In genomic region chr15:98518823-98519561, GRCh38 we compare ENCODE assay signal across 8 cellular contexts.
DNase-seq lines count a peak whose midpoint lies in the region; ATAC-seq and TF ChIP-seq lines count a peak whose summit lies in the region.

No MANE protein-coding gene starts in this region.

- peak; percentile 94 for ATAC-seq in GM21515 (IDR thresholded peaks at IDR 0.05; ENCODE audit: unreplicated experiment)

- H3K4me1 Mint-ChIP-seq in neural progenitor cell (peaks cover 15% of the 10 kb centered on the region), type B pancreatic cell (ENCODE audit: unreplicated experiment) (peaks cover 16% of the 10 kb centered on the region)

- peak; percentile 86 for TF ChIP-seq RAD21 in Ishikawa (IDR thresholded peaks at IDR 0.05; ENCODE audit: low read depth)

- BruUV-seq in OCI-LY7 (replicated peaks; lab: Mats Ljungman, UMichigan), result no TSS peak

- H2AFZ ChIP-seq in OCI-LY7 (ENCODE audit: low read length) (no peak overlapping the region; the same call in 1 of the 2 replicates), neural progenitor cell (replicated peaks) (no peak overlapping the region)

- intact Hi-C loops in OCI-LY7 (cut with micrococcal nuclease; ENCODE audit: unreplicated experiment), result loop anchor here (1.0 to 10.0 kb wide), 5 partner anchors 128 to 693 kb away; no protein-coding TSS in a partner anchor

- DNase-seq in DMS53 (lab: John Stamatoyannopoulos, UW) (peak; percentile 82), OCI-LY7 (ENCODE audit: low spot score) (peak; percentile 75), fibroblast of pulmonary artery (ENCODE audit: low read depth) (peak; percentile 82), neural progenitor cell (ENCODE audit: low spot score) (peak; percentile 90), type B pancreatic cell (ENCODE audit: extremely low spot score, unreplicated experiment) (peak; percentile 66)
- peak; percentile 31 for DNase-seq in activated T-cell treated with anti-CD3 and anti-CD28 coated beads, Interleukin-2, amount 50 U/mL, for 1 hour

- H3K4me2 ChIP-seq in OCI-LY7 (ENCODE audit: low read length) (no peak overlapping the region), neural progenitor cell (peak overlapping the region; percentile 46)

- H3K9me3 Mint-ChIP-seq in neural progenitor cell (no peaks in the 10 kb centered on the region), type B pancreatic cell (no peaks in the 10 kb centered on the region)

- TF ChIP-seq EP300 in Ishikawa (IDR thresholded peaks at IDR 0.05; ENCODE audit: borderline replicate concordance), result no peak

- H4K20me1 ChIP-seq in OCI-LY7 (ENCODE audit: insufficient read depth, low read length) (peaks cover 6% of the 10 kb centered on the region; the same call in 1 of the 2 replicates), neural progenitor cell (ENCODE audit: low read depth) (no peaks in the 10 kb centered on the region)

- H3K4me3 ChIP-seq in OCI-LY7 (ENCODE audit: low read depth, low read length, poor library complexity, severe bottlenecking), result no peak overlapping the region
- H3K4me3 ChIP-seq in fibroblast of pulmonary artery (replicated peaks; ENCODE audit: low read depth, low read length), result no peak overlapping the region
- H3K4me3 ChIP-seq in neural progenitor cell, result no peak overlapping the region

- H3K36me3 ChIP-seq in OCI-LY7 (ENCODE audit: insufficient read depth, low read length) (no peaks in the 10 kb centered on the region), neural progenitor cell (no peaks in the 10 kb centered on the region)

- H3K36me3 Mint-ChIP-seq in neural progenitor cell (no peaks in the 10 kb centered on the region), type B pancreatic cell (no peaks in the 10 kb centered on the region)

- H3K27ac ChIP-seq in OCI-LY7 (ENCODE audit: low read depth, low read length, poor library complexity, severe bottlenecking) (no peak overlapping the region), neural progenitor cell (no peak overlapping the region)

- peaks cover 6% of the 10 kb centered on the region for H3K27me3 Mint-ChIP-seq in neural progenitor cell (ENCODE audit: insufficient read depth, low read depth)
- H3K27me3 Mint-ChIP-seq in type B pancreatic cell, result peaks cover 12% of the 10 kb centered on the region

- TF ChIP-seq CTCF in OCI-LY7 (conservative IDR thresholded peaks at IDR 0.05; ENCODE audit: low read length) (peak; percentile 91), fibroblast of pulmonary artery (IDR thresholded peaks at IDR 0.05; ENCODE audit: low read length, missing control alignments) (peak; percentile 75), neural progenitor cell (IDR thresholded peaks at IDR 0.05) (peak; percentile 75), type B pancreatic cell (conservative IDR thresholded peaks at IDR 0.05) (peak; percentile 85)

- H3K4me3 Mint-ChIP-seq in neural progenitor cell, result peak overlapping the region; percentile 28
- peak overlapping the region; percentile 70 for H3K4me3 Mint-ChIP-seq in type B pancreatic cell

- CTCF ChIA-PET in OCI-LY7 (lab: Charles Lee; ENCODE audit: unreplicated experiment), result no interaction called here

- H3K4me1 ChIP-seq in OCI-LY7 (ENCODE audit: insufficient read depth, low read length, poor library complexity, severe bottlenecking) (no peaks in the 10 kb centered on the region), neural progenitor cell (peaks cover 3% of the 10 kb centered on the region)

- H3K27ac Mint-ChIP-seq in neural progenitor cell (no peak overlapping the region), type B pancreatic cell (peak overlapping the region; percentile 57)

- H3K9me3 ChIP-seq in OCI-LY7 (ENCODE audit: low read length) (no peaks in the 10 kb centered on the region), neural progenitor cell (ENCODE audit: low read depth) (no peaks in the 10 kb centered on the region)

- no peak overlapping the region for H3K9ac ChIP-seq in neural progenitor cell

- no peaks in the 10 kb centered on the region for H3K9me2 ChIP-seq in OCI-LY7 (ENCODE audit: insufficient read depth, low read length)

- H3K27me3 ChIP-seq in neural progenitor cell, result no peaks in the 10 kb centered on the region

- H3F3A ChIP-seq in neural progenitor cell (ENCODE audit: low read depth), result no peaks in the 10 kb centered on the region

- H3K79me2 ChIP-seq in OCI-LY7 (ENCODE audit: insufficient read depth, low read depth, low read length), result no peaks in the 10 kb centered on the region
- H3K79me2 ChIP-seq in neural progenitor cell (ENCODE audit: low read depth), result no peaks in the 10 kb centered on the region

- POLR2A ChIA-PET in OCI-LY7 (lab: Charles Lee), result interaction anchor here (0.6 kb wide), 2 partner anchors 17 to 376 kb away, joined by 3 to 5 read pairs; no protein-coding TSS in a partner anchor

TF ChIP-seq in Ishikawa, 13 proteins besides CTCF, POLR2A, EP300 and RAD21:
- TF ChIP-seq TAF1 (IDR thresholded peaks at IDR 0.05; ENCODE audit: low read depth) (no peak), CREB1 (IDR thresholded peaks at IDR 0.05; ENCODE audit: low read depth) (no peak), FOXM1 (IDR thresholded peaks at IDR 0.05; ENCODE audit: borderline replicate concordance, low read depth) (no peak), EGR1 (IDR thresholded peaks at IDR 0.05) (no peak), CEBPB (IDR thresholded peaks at IDR 0.05) (no peak), TEAD4 (IDR thresholded peaks at IDR 0.05) (no peak), ZBTB7A (IDR thresholded peaks at IDR 0.05; ENCODE audit: low read depth) (no peak), NFIC (IDR thresholded peaks at IDR 0.05) (no peak), YY1 (IDR thresholded peaks at IDR 0.05; ENCODE audit: low read depth) (no peak), TCF12 (IDR thresholded peaks at IDR 0.05; ENCODE audit: low read depth) (no peak)
- TF ChIP-seq, protein P1, sequence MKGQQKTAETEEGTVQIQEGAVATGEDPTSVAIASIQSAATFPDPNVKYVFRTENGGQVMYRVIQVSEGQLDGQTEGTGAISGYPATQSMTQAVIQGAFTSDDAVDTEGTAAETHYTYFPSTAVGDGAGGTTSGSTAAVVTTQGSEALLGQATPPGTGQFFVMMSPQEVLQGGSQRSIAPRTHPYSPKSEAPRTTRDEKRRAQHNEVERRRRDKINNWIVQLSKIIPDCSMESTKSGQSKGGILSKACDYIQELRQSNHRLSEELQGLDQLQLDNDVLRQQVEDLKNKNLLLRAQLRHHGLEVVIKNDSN (IDR thresholded peaks at IDR 0.05), result no peak
- TF ChIP-seq, protein P2, sequence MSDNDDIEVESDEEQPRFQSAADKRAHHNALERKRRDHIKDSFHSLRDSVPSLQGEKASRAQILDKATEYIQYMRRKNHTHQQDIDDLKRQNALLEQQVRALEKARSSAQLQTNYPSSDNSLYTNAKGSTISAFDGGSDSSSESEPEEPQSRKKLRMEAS (IDR thresholded peaks at IDR 0.05), result no peak
- TF ChIP-seq, protein P3, sequence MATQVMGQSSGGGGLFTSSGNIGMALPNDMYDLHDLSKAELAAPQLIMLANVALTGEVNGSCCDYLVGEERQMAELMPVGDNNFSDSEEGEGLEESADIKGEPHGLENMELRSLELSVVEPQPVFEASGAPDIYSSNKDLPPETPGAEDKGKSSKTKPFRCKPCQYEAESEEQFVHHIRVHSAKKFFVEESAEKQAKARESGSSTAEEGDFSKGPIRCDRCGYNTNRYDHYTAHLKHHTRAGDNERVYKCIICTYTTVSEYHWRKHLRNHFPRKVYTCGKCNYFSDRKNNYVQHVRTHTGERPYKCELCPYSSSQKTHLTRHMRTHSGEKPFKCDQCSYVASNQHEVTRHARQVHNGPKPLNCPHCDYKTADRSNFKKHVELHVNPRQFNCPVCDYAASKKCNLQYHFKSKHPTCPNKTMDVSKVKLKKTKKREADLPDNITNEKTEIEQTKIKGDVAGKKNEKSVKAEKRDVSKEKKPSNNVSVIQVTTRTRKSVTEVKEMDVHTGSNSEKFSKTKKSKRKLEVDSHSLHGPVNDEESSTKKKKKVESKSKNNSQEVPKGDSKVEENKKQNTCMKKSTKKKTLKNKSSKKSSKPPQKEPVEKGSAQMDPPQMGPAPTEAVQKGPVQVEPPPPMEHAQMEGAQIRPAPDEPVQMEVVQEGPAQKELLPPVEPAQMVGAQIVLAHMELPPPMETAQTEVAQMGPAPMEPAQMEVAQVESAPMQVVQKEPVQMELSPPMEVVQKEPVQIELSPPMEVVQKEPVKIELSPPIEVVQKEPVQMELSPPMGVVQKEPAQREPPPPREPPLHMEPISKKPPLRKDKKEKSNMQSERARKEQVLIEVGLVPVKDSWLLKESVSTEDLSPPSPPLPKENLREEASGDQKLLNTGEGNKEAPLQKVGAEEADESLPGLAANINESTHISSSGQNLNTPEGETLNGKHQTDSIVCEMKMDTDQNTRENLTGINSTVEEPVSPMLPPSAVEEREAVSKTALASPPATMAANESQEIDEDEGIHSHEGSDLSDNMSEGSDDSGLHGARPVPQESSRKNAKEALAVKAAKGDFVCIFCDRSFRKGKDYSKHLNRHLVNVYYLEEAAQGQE (IDR thresholded peaks at IDR 0.05; ENCODE audit: low read depth), result no peak
TF ChIP-seq in Ishikawa: peak in this region for 0.

Comparison
In these comparisons a context has a peak if more than half of its experiments do, and no peak if none do; other contexts are left out.
1. DNase-seq: peak in every context shown above with its lines; median percentile 90 in neural progenitor cell; 82 in DMS53; 82 in fibroblast of pulmonary artery; 75 in OCI-LY7; 66 in type B pancreatic cell; 31 in activated T-cell treated with anti-CD3 and anti-CD28 coated beads, Interleukin-2, amount 50 U/mL, for 1 hour.